21 cellular contexts compared by ENCODE assay signal in genomic region chr6:118859517-118860064, GRCh38. TPM values are rescaled to one million over a fixed set of nuclear protein-coding genes. Genes with fewer than 3 reads are reported as not detected.
DNase-seq lines count a peak whose midpoint lies in the region; ATAC-seq and TF ChIP-seq lines count a peak whose summit lies in the region.
"Had no signal": no experiment of that assay in that cellular context is flagged by ENCODE, and none has a peak within 500 bp of the region (broad histone marks: within the 10 kb centered on the region; RNA-seq: fewer than 3 reads in every experiment).

No MANE protein-coding gene starts in this region.

- H3K4me1 Mint-ChIP-seq in T-cell: peaks cover 43 to 53% (median 51%) of the 10 kb centered on the region in 3 donors
- H3K4me1 Mint-ChIP-seq: neural progenitor cell had no signal

- peaks cover 0 to 7% (median 7%) of the 10 kb centered on the region in 3 donors for H3K9me3 Mint-ChIP-seq in T-cell

- POLR2A ChIA-PET in T-cell (lab: Charles Lee): interaction anchor here in 1 of 2 donors (0.6 kb wide), 1 partner anchor 257 kb away, joined by 3 read pairs; no protein-coding TSS in a partner anchor

- H3K9me3 ChIP-seq in Loucy (ENCODE audit: insufficient read depth, low read depth, low read length) (peaks cover 13% of the 10 kb centered on the region; the same call in 1 of the 2 replicates), neutrophil (no peaks in the 10 kb centered on the region), uterus (no peaks in the 10 kb centered on the region)
- H3K9me3 ChIP-seq: lower lobe of right lung, right atrium auricular region, transverse colon had no signal

- H3K27ac Mint-ChIP-seq in T-cell: no peak overlapping the region
- H3K27ac Mint-ChIP-seq: activated naive CD4-positive, alpha-beta T cell treated with anti-CD3 and anti-CD28 coated beads, Interleukin-2, amount 10 ng/mL, durations not matched to agents 7 days and 5 days; CD4-positive, CD25-positive, alpha-beta regulatory T cell; neural progenitor cell had no signal

- TF ChIP-seq POLR2A in uterus (IDR thresholded peaks at IDR 0.05): no peak

- peak; percentile 8 for DNase-seq in NOMO-1 treated with DMSO at 0.1 percent for 48 hours (lab: John Stamatoyannopoulos, UW; ENCODE audit: unreplicated experiment)
- no peak for DNase-seq in NOMO-1 treated with dmso at 0.1 percent for 144 hours (lab: John Stamatoyannopoulos, UW; ENCODE audit: unreplicated experiment)
- no peak for DNase-seq in uterus
- DNase-seq in activated T-cell treated with anti-CD3 and anti-CD28 coated beads for 4 hours: no peak
- no peak for DNase-seq in T-cell
- DNase-seq: 8988T; activated CD4-positive, CD25-positive, alpha-beta regulatory T cell; activated CD8-positive, alpha-beta memory T cell treated with anti-CD3 and anti-CD28 coated beads, Interleukin-2, amount 50 U/mL, for 4 hours; activated naive CD4-positive, alpha-beta T cell treated with anti-CD3 and anti-CD28 coated beads, Interleukin-2, amount 10 ng/mL, durations not matched to agents 7 days and 5 days; CD4-positive, CD25-positive, alpha-beta regulatory T cell; lower lobe of right lung; NCI-H1105 treated with DMSO at 0.1 percent for 48 hours; NCI-H226; OCI-M1; SW 1271; transverse colon had no signal

- no peaks in the 10 kb centered on the region for H3F3A ChIP-seq in Loucy (ENCODE audit: low read depth)

- no peak overlapping the region for H3K9ac ChIP-seq in Loucy (ENCODE audit: low read depth, low read length, poor library complexity, severe bottlenecking)
- H3K9ac ChIP-seq: neural progenitor cell had no signal

- intact Hi-C loops in uterus (cut with DNase I; ENCODE audit: low total_unique reads): no loop called here

- H3K4me3 ChIP-seq in Loucy (ENCODE audit: low read length, poor library complexity, severe bottlenecking) (no peak overlapping the region), neutrophil (ENCODE audit: low read depth in 1 of 2, low read length in 1 of 2) (no peak overlapping the region), uterus (no peak overlapping the region)
- H3K4me3 ChIP-seq: lower lobe of right lung, neural progenitor cell, right atrium auricular region, transverse colon had no signal

- H3K36me3 ChIP-seq in Loucy (ENCODE audit: insufficient read depth, low read length) (peaks cover 12% of the 10 kb centered on the region; the same call in 1 of the 2 replicates), neutrophil (peaks cover 3% of the 10 kb centered on the region), uterus (no peaks in the 10 kb centered on the region)
- H3K36me3 ChIP-seq: lower lobe of right lung, neural progenitor cell, right atrium auricular region, transverse colon had no signal

- H3K79me2 ChIP-seq in Loucy (ENCODE audit: insufficient read depth, low read length): peaks cover 11% of the 10 kb centered on the region; the same call in 1 of the 2 replicates

- no peak overlapping the region for H3K4me3 Mint-ChIP-seq in T-cell
- H3K4me3 Mint-ChIP-seq: activated naive CD4-positive, alpha-beta T cell treated with anti-CD3 and anti-CD28 coated beads, Interleukin-2, amount 10 ng/mL, durations not matched to agents 7 days and 5 days; neural progenitor cell had no signal

- no peaks in the 10 kb centered on the region for H4K20me1 ChIP-seq in Loucy (ENCODE audit: insufficient read depth, low read length, poor library complexity, severe bottlenecking)

- H3K27ac ChIP-seq in neutrophil (peak overlapping the region; percentile 64), uterus (no peak overlapping the region)
- H3K27ac ChIP-seq: lower lobe of right lung, neural progenitor cell, right atrium auricular region, transverse colon had no signal

- H3K9me2 ChIP-seq in Loucy (replicated peaks; ENCODE audit: low read depth, low read length): no peaks in the 10 kb centered on the region

- H3K4me1 ChIP-seq in Loucy (ENCODE audit: insufficient read depth, low read length, poor library complexity, severe bottlenecking) (peaks cover 15% of the 10 kb centered on the region), neutrophil (ENCODE audit: control insufficient read depth in 1 of 2, insufficient read depth in 1 of 2, low read depth in 1 of 2, low read length in 1 of 2) (peaks cover 18 to 21% of the 10 kb centered on the region in 2 experiments), uterus (no peaks in the 10 kb centered on the region)
- H3K4me1 ChIP-seq: neural progenitor cell had no signal

- peaks cover 31% of the 10 kb centered on the region for H3K36me3 Mint-ChIP-seq in T-cell

- H3K27me3 Mint-ChIP-seq in T-cell: no peaks in the 10 kb centered on the region
- H3K27me3 Mint-ChIP-seq: activated naive CD4-positive, alpha-beta T cell treated with anti-CD3 and anti-CD28 coated beads, Interleukin-2, amount 10 ng/mL, durations not matched to agents 7 days and 5 days had no signal

- no peak overlapping the region for H2AFZ ChIP-seq in Loucy (ENCODE audit: low read length)
- H2AFZ ChIP-seq: neural progenitor cell had no signal

- ATAC-seq in GM21723 (IDR thresholded peaks at IDR 0.05; ENCODE audit: unreplicated experiment) (peak; percentile 44), T-cell (replicated peaks in 1 of 4) (no peak)
- ATAC-seq: lower lobe of right lung had no signal

- H3K27me3 ChIP-seq in Loucy (ENCODE audit: insufficient read depth, low read length, poor library complexity, severe bottlenecking) (no peaks in the 10 kb centered on the region), neutrophil (no peaks in the 10 kb centered on the region), uterus (no peaks in the 10 kb centered on the region)
- H3K27me3 ChIP-seq: neural progenitor cell, right atrium auricular region, transverse colon had no signal

- H3K4me2 ChIP-seq in Loucy (ENCODE audit: low read depth, low read length, poor library complexity, severe bottlenecking): peak overlapping the region; percentile 19
- H3K4me2 ChIP-seq: neural progenitor cell had no signal

- TF ChIP-seq CTCF in Loucy (conservative IDR thresholded peaks at IDR 0.05; ENCODE audit: low read length) (no peak), neutrophil (IDR thresholded peaks at IDR 0.05) (no peak), uterus (IDR thresholded peaks at IDR 0.05) (no peak)

- CTCF ChIA-PET in T-cell (lab: Charles Lee): interaction anchor here in 1 of 2 donors (1.3 kb wide), 1 partner anchor 37 kb away, joined by 3 read pairs; no protein-coding TSS in a partner anchor

RNA-seq across cellular contexts. Expression of gene ASF1A, which starts 34.4 kb away (rescaled TPM):
- 10 to 100 TPM in 3 of 4 donors, 1 to 10 TPM in 1; 2.8 to 47.0 (median 15.5) TPM for total RNA-seq in uterus
- total RNA-seq in T-cell: 10 to 100 TPM; 16.8 to 49.6 (median 42.5) TPM
